Comparison of ENCODE assay signal across 8 cellular contexts in the genomic region with DNA sequence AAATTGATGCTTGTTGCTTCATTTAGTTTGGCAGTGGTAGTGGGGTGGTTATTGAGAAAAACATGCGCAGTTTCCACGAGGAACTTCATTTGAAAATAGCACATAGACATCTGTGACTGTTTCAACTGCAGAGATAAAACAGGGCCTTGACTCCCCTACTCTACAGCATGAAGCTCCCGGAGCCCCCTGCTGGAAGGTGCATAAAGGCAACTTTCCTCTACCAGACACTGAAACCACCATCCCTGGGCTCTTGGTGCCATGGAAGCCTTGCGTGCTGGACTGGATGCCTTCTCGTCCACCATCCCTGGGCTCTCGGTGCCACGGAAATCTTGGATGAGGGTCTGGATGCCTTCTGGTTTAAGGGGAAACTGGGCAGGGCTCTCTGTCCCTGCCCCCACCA.
DNase-seq lines count a peak whose midpoint lies in the region; ATAC-seq, FAIRE-seq and TF ChIP-seq lines count a peak whose summit lies in the region.

No MANE protein-coding gene starts in this region.

- H3K4me1 ChIP-seq in pancreas, result no peaks in the 10 kb centered on the region

- H3K27ac ChIP-seq in pancreas, result no peak overlapping the region

- 62 to 77% methylated on average over 7 of the region's 7 CpGs for WGBS in pancreas, 2 donors

- no peak for ATAC-seq in pancreas
- ATAC-seq in HG02885 (IDR thresholded peaks at IDR 0.05; ENCODE audit: poor library complexity, unreplicated experiment), result no peak

- intact Hi-C loops in pancreas (cut with DNase I), result no loop called here

- peak; percentile 20 for DNase-seq in DMS53 treated with DMSO at 0.1 percent for 48 hours (lab: John Stamatoyannopoulos, UW; ENCODE audit: unreplicated experiment)
- peak; percentile 4 for DNase-seq in KG1 (lab: John Stamatoyannopoulos, UW)
- peak; percentile 36 to 49 for DNase-seq in activated CD4-positive, alpha-beta T cell treated with anti-CD3 and anti-CD28 coated beads, Interleukin-2, amount 50 U/mL, for 48 hours
- peak; percentile 31 for DNase-seq in fibroblast of mammary gland (ENCODE audit: low read depth)
- peak; percentile 21 to 44 for DNase-seq in stimulated activated CD4-positive, alpha-beta T cell treated with anti-CD3 and anti-CD28 coated beads, Interleukin-1b, Interleukin-23, amount 100 ng/mL, for 4 hours (ENCODE audit: low read depth in 2 of 2)
- DNase-seq in pancreas, result no peak
- DNase-seq in foreskin melanocyte, result no peak

- H3K4me3 ChIP-seq in fibroblast of mammary gland (ENCODE audit: control insufficient read depth, low read depth, low read length) (no peak overlapping the region), pancreas (no peak overlapping the region)

- no peaks in the 10 kb centered on the region for H3K9me3 ChIP-seq in pancreas

- no peak for FAIRE-seq in pancreas (lab: Jason Lieb, UNC)

- peak; percentile 57 for TF ChIP-seq CTCF in fibroblast of mammary gland (conservative IDR thresholded peaks at IDR 0.05; ENCODE audit: control insufficient read depth, insufficient read depth, low read depth, low read length)
- no peak for TF ChIP-seq CTCF in pancreas (IDR thresholded peaks at IDR 0.05)

- no peaks in the 10 kb centered on the region for H3K27me3 ChIP-seq in pancreas

- no peaks in the 10 kb centered on the region for H3K36me3 ChIP-seq in pancreas

Comparison
In these comparisons a context has a peak if more than half of its experiments do, and no peak if none do; other contexts are left out.
1. DNase-seq: peak in DMS53 treated with DMSO at 0.1 percent for 48 hours (single experiment), KG1 (single experiment), activated CD4-positive, alpha-beta T cell treated with anti-CD3 and anti-CD28 coated beads, Interleukin-2, amount 50 U/mL, for 48 hours (2 of 2), fibroblast of mammary gland (single experiment) and stimulated activated CD4-positive, alpha-beta T cell treated with anti-CD3 and anti-CD28 coated beads, Interleukin-1b, Interleukin-23, amount 100 ng/mL, for 4 hours (2 of 2); none in pancreas (0 of 6) and foreskin melanocyte (single experiment).